26 cellular contexts compared by ENCODE assay signal in genomic region chr7:71710442-71710841, GRCh38.
"Had no signal": no experiment of that assay in that cellular context is flagged by ENCODE, and none has a peak within 500 bp of the region (broad histone marks: within the 10 kb centered on the region; RNA-seq: fewer than 3 reads in every experiment).

No MANE protein-coding gene starts in this region.

- H3K27me3 Mint-ChIP-seq: stimulated activated memory B cell treated with anti-CD40 and anti-IgM and Interleukin-4, amounts not matched to agents 10 μg/mL and 1 μg/mL and 100 μg/mL, for 72 hours had no signal

- H3K4me1 Mint-ChIP-seq: natural killer cell; stimulated activated memory B cell treated with anti-CD40 and anti-IgM and Interleukin-4, amounts not matched to agents 10 μg/mL and 1 μg/mL and 100 μg/mL, for 72 hours had no signal

- H3K4me1 ChIP-seq: esophagus squamous epithelium, lower lobe of right lung, psoas muscle, sigmoid colon, testis, tibial artery, upper lobe of left lung had no signal

- H3K4me3 ChIP-seq: coronary artery, esophagus squamous epithelium, heart right ventricle, left ventricle myocardium inferior, lower lobe of right lung, psoas muscle, sigmoid colon, testis, tibial artery, upper lobe of left lung had no signal

- ATAC-seq: left colon; lower lobe of right lung; natural killer cell; psoas muscle; right cardiac atrium; stimulated activated memory B cell treated with anti-CD40 and anti-IgM and Interleukin-4, amounts not matched to agents 10 μg/mL and 1 μg/mL and 100 μg/mL, for 72 hours; stimulated activated naive CD8-positive, alpha-beta T cell treated with anti-CD3 and anti-CD28 coated beads, Interleukin-15, Interleukin-2, amounts not matched to agents 100 U/mL and 50 U/mL, for 24 hours had no signal

- H3K27ac ChIP-seq: coronary artery, esophagus squamous epithelium, heart right ventricle, left ventricle myocardium inferior, lower lobe of right lung, psoas muscle, sigmoid colon, testis, tibial artery, upper lobe of left lung had no signal

- FAIRE-seq: endothelial cell of umbilical vein, islet of Langerhans, urothelium cell line had no signal

- H3K27ac Mint-ChIP-seq: natural killer cell; stimulated activated memory B cell treated with anti-CD40 and anti-IgM and Interleukin-4, amounts not matched to agents 10 μg/mL and 1 μg/mL and 100 μg/mL, for 72 hours had no signal

- DNase-seq: dermis blood vessel endothelial cell; effector memory CD4-positive, alpha-beta T cell; esophagus squamous epithelium; foreskin melanocyte; glutamatergic neuron; heart right ventricle; hippocampal formation; left colon; left ventricle myocardium inferior; lower lobe of right lung; natural killer cell; psoas muscle; right cardiac atrium; sigmoid colon; stimulated activated CD4-positive, alpha-beta T cell treated with anti-CD3 and anti-CD28 coated beads, Interleukin-2, amount 100 ng/mL, for 24 hours; stimulated activated CD4-positive, alpha-beta T cell treated with anti-CD3 and anti-CD28 coated beads, Interleukin-4, amount 100 ng/mL, for 24 hours; stimulated activated naive CD8-positive, alpha-beta T cell treated with anti-CD3 and anti-CD28 coated beads, Interleukin-15, Interleukin-2, amounts not matched to agents 100 U/mL and 50 U/mL, for 24 hours; testis; tibial artery; upper lobe of left lung had no signal

- H3K36me3 ChIP-seq: esophagus squamous epithelium, heart right ventricle, left ventricle myocardium inferior, lower lobe of right lung, upper lobe of left lung had no signal

- H3K4me3 Mint-ChIP-seq: natural killer cell; neural crest cell; stimulated activated memory B cell treated with anti-CD40 and anti-IgM and Interleukin-4, amounts not matched to agents 10 μg/mL and 1 μg/mL and 100 μg/mL, for 72 hours had no signal

- H3K36me3 Mint-ChIP-seq: natural killer cell; stimulated activated memory B cell treated with anti-CD40 and anti-IgM and Interleukin-4, amounts not matched to agents 10 μg/mL and 1 μg/mL and 100 μg/mL, for 72 hours had no signal

- H3K9me3 ChIP-seq: lower lobe of right lung, psoas muscle, sigmoid colon, testis, tibial artery, upper lobe of left lung had no signal

- H3K27me3 ChIP-seq: esophagus squamous epithelium, heart right ventricle, sigmoid colon, testis, tibial artery, upper lobe of left lung had no signal
